In genomic region chr17:41710472-41711090, GRCh38 we compare ENCODE assay signal across 10 cellular contexts. TPM values are rescaled to one million over a fixed set of nuclear protein-coding genes. Genes with fewer than 3 reads are reported as not detected.
A peak's percentile ranks its signal among the peaks of the same experiment; 100 is the strongest.
DNase-seq lines count a peak whose midpoint lies in the region; ATAC-seq, FAIRE-seq and TF ChIP-seq lines count a peak whose summit lies in the region.
"Had no signal": no experiment of that assay in that cellular context is flagged by ENCODE, and none has a peak within 500 bp of the region (broad histone marks: within the 10 kb centered on the region; RNA-seq: fewer than 3 reads in every experiment).

No MANE protein-coding gene starts in this region.

- no peak for ATAC-seq in lower lobe of right lung

- no peaks in the 10 kb centered on the region for H3K9me2 ChIP-seq in Loucy (replicated peaks; ENCODE audit: low read depth, low read length)

- no peak for FAIRE-seq in GM12891 (lab: Jason Lieb, UNC)

- intact Hi-C loops in adrenal gland (cut with DNase I) = no loop called here
- intact Hi-C loops in lower lobe of right lung (cut with DNase I) = no loop called here
- intact Hi-C loops in CD14-positive monocyte (cut with micrococcal nuclease) = no loop called here

- H4K20me1 ChIP-seq in Loucy (ENCODE audit: insufficient read depth, low read length, poor library complexity, severe bottlenecking) = no peaks in the 10 kb centered on the region

- H3K27ac Mint-ChIP-seq in CD14-positive monocyte = no peak overlapping the region

- H3K79me2 ChIP-seq in Loucy (ENCODE audit: insufficient read depth, low read length) = no peaks in the 10 kb centered on the region

- no peak overlapping the region for H2AFZ ChIP-seq in Loucy (ENCODE audit: low read length)

- 44 to 53% (median 51%) methylated on average over 8 of the region's 8 CpGs for WGBS in adrenal gland, 4 donors

- no peak overlapping the region for H3K4me3 ChIP-seq in Loucy (ENCODE audit: low read length, poor library complexity, severe bottlenecking)
- H3K4me3 ChIP-seq in adrenal gland = no peak overlapping the region
- H3K4me3 ChIP-seq in kidney epithelial cell (ENCODE audit: low read depth, low read length) = no peak overlapping the region
- no peak overlapping the region for H3K4me3 ChIP-seq in lower lobe of right lung
- H3K4me3 ChIP-seq: right atrium auricular region, thyroid gland had no signal

- no peaks in the 10 kb centered on the region for H3K36me3 ChIP-seq in Loucy (ENCODE audit: insufficient read depth, low read length)
- H3K36me3 ChIP-seq in adrenal gland (replicated peaks in 1 of 2) = no peaks in the 10 kb centered on the region
- H3K36me3 ChIP-seq in kidney epithelial cell (ENCODE audit: control insufficient read depth, insufficient read depth, low read length) = no peaks in the 10 kb centered on the region
- no peaks in the 10 kb centered on the region for H3K36me3 ChIP-seq in lower lobe of right lung
- H3K36me3 ChIP-seq: right atrium auricular region, thyroid gland had no signal

- no peak for TF ChIP-seq CTCF in Loucy (conservative IDR thresholded peaks at IDR 0.05; ENCODE audit: low read length)
- TF ChIP-seq CTCF in adrenal gland (IDR thresholded peaks at IDR 0.05) = no peak
- TF ChIP-seq CTCF in kidney epithelial cell (IDR thresholded peaks at IDR 0.05; ENCODE audit: insufficient read depth, low read length, poor library complexity, severe bottlenecking) = no peak
- no peak for TF ChIP-seq CTCF in lower lobe of right lung (IDR thresholded peaks at IDR 0.05)
- TF ChIP-seq CTCF in CD14-positive monocyte (IDR thresholded peaks at IDR 0.05) = no peak

- H3K4me1 ChIP-seq in Loucy (ENCODE audit: insufficient read depth, low read length, poor library complexity, severe bottlenecking) (peaks cover 15% of the 10 kb centered on the region), adrenal gland (replicated peaks in 1 of 2) (peaks cover 5 to 7% of the 10 kb centered on the region in 2 donors), lower lobe of right lung (no peaks in the 10 kb centered on the region)
- H3K4me1 ChIP-seq: right atrium auricular region, thyroid gland had no signal

- peak; percentile 85 for DNase-seq in DMS153 (lab: John Stamatoyannopoulos, UW)
- peak in 4 of 7 donors; percentile 48 to 92 (median 64) for DNase-seq in adrenal gland
- DNase-seq in kidney epithelial cell (ENCODE audit: low read depth) = peak; percentile 81
- no peak for DNase-seq in lower lobe of right lung
- DNase-seq in GM12891 (ENCODE audit: insufficient read length, low spot score) = no peak
- DNase-seq in CD14-positive monocyte (ENCODE audit: low spot score) = no peak
- DNase-seq in SIG-M5 treated with dmso at 0.1 percent for 504 hours (lab: John Stamatoyannopoulos, UW; ENCODE audit: unreplicated experiment) = no peak
- DNase-seq: thyroid gland had no signal

- H3K27ac ChIP-seq in adrenal gland = no peak overlapping the region
- no peak overlapping the region for H3K27ac ChIP-seq in lower lobe of right lung
- H3K27ac ChIP-seq: right atrium auricular region, thyroid gland had no signal

- H3K9me3 ChIP-seq in Loucy (ENCODE audit: insufficient read depth, low read depth, low read length) (no peaks in the 10 kb centered on the region), adrenal gland (replicated peaks in 1 of 3) (no peaks in the 10 kb centered on the region), lower lobe of right lung (no peaks in the 10 kb centered on the region)
- H3K9me3 ChIP-seq: right atrium auricular region, thyroid gland had no signal

- H3K36me3 Mint-ChIP-seq in CD14-positive monocyte = no peaks in the 10 kb centered on the region

- peak overlapping the region; percentile 45 for H3K4me2 ChIP-seq in Loucy (ENCODE audit: low read depth, low read length, poor library complexity, severe bottlenecking)

- peaks cover 3% of the 10 kb centered on the region for H3K4me1 Mint-ChIP-seq in CD14-positive monocyte

- no peak overlapping the region for H3K9ac ChIP-seq in Loucy (ENCODE audit: low read depth, low read length, poor library complexity, severe bottlenecking)

- no peaks in the 10 kb centered on the region for H3K27me3 ChIP-seq in Loucy (ENCODE audit: insufficient read depth, low read length, poor library complexity, severe bottlenecking)
- no peaks in the 10 kb centered on the region for H3K27me3 ChIP-seq in adrenal gland
- peaks cover 3% of the 10 kb centered on the region for H3K27me3 ChIP-seq in kidney epithelial cell (ENCODE audit: control insufficient read depth, insufficient read depth, low read length)
- peaks cover 6% of the 10 kb centered on the region for H3K27me3 ChIP-seq in lower lobe of right lung (ENCODE audit: low read depth)
- H3K27me3 ChIP-seq: right atrium auricular region, thyroid gland had no signal

- no peaks in the 10 kb centered on the region for H3F3A ChIP-seq in Loucy (ENCODE audit: low read depth)

- TF ChIP-seq POLR2A in adrenal gland (IDR thresholded peaks at IDR 0.05) (no peak), GM12891 (IDR thresholded peaks at IDR 0.05; ENCODE audit: low read depth, low read length) (no peak)

- H3K27me3 Mint-ChIP-seq in CD14-positive monocyte (ENCODE audit: low read depth in 3 of 3) = peaks cover 3 to 7% (median 4%) of the 10 kb centered on the region in 3 donors

- H3K4me3 Mint-ChIP-seq in CD14-positive monocyte = no peak overlapping the region

- H3K9me3 Mint-ChIP-seq in CD14-positive monocyte = peaks cover 0 to 4% (median 0%) of the 10 kb centered on the region in 7 donors

TF ChIP-seq in GM12891, 5 proteins besides CTCF, POLR2A, EP300 and RAD21:
- TF ChIP-seq TAF1 (IDR thresholded peaks at IDR 0.05; ENCODE audit: low read depth, low read length) = no peak
- no peak for TF ChIP-seq SPI1 (IDR thresholded peaks at IDR 0.05; ENCODE audit: low read depth, low read length)
- no peak for TF ChIP-seq POLR2AphosphoS5 (IDR thresholded peaks at IDR 0.05; ENCODE audit: low read depth, low read length)
- no peak for TF ChIP-seq POU2F2 (IDR thresholded peaks at IDR 0.05; ENCODE audit: low read depth, low read length)
- TF ChIP-seq PAX5 (IDR thresholded peaks at IDR 0.05; ENCODE audit: insufficient read depth, low read length, severe bottlenecking) = no peak

RNA-seq across cellular contexts. Expression of gene GAST, which starts 1.6 kb away (rescaled TPM):
- total RNA-seq in adrenal gland (not detected), kidney epithelial cell (not detected in 2 replicates), lower lobe of right lung (not detected)
- polyA plus RNA-seq in adrenal gland (not detected), CD14-positive monocyte (not detected)
- polyA plus RNA-seq in GM12891 (2012; ENCODE audit: low read depth, missing spikeins) = not detected
- total RNA-seq: right atrium auricular region, thyroid gland had no signal

RNA-seq across cellular contexts. Expression of gene EIF1, which starts 21.9 kb away (rescaled TPM):
- total RNA-seq in adrenal gland (1,000 to 10,000 TPM in 1 of 8 donors, 100 to 1,000 TPM in 7; 105 to 1,189 (median 484) TPM), kidney epithelial cell (318 and 368 TPM in 2 replicates), lower lobe of right lung (943 TPM)
- polyA plus RNA-seq in adrenal gland (1,000 to 10,000 TPM in 1 of 3 donors, 100 to 1,000 TPM in 2; 269 to 1,002 (median 614) TPM), CD14-positive monocyte (1,000 to 10,000 TPM; 1,176 to 1,536 TPM)
- 764 TPM for polyA plus RNA-seq in GM12891 (2012; ENCODE audit: low read depth, missing spikeins)

RNA-seq across cellular contexts. Expression of gene HAP1, which starts 23.9 kb away (rescaled TPM):
- total RNA-seq in adrenal gland = 1 to 10 TPM in 3 of 8 donors, under 1 TPM in 4, not detected in 1; 0.31 to 2.8 (median 0.65) TPM
- 1 to 10 TPM in 1 of 3 donors, under 1 TPM in 2; 0.26 to 2.8 (median 0.91) TPM for polyA plus RNA-seq in adrenal gland
- 0.96 and 1.6 TPM in 2 replicates for total RNA-seq in kidney epithelial cell
- total RNA-seq in lower lobe of right lung = 0.62 TPM
- not detected for polyA plus RNA-seq in GM12891 (2012; ENCODE audit: low read depth, missing spikeins)
- not detected for polyA plus RNA-seq in CD14-positive monocyte

Comparison
In these comparisons a context has a peak if more than half of its experiments do, and no peak if none do; other contexts are left out.
1. DNase-seq: peak in DMS153 (single experiment), adrenal gland (4 of 7) and kidney epithelial cell (single experiment); none in lower lobe of right lung (single experiment), GM12891 (single experiment), CD14-positive monocyte (single experiment) and SIG-M5 treated with dmso at 0.1 percent for 504 hours (single experiment).